In genomic region chr16:637081-638018, GRCh38 we compare ENCODE assay signal across 8 cellular contexts. TPM values are rescaled to one million over a fixed set of nuclear protein-coding genes. Genes with fewer than 3 reads are reported as not detected.
A peak's percentile ranks its signal among the peaks of the same experiment; 100 is the strongest.
DNase-seq lines count a peak whose midpoint lies in the region; ATAC-seq and TF ChIP-seq lines count a peak whose summit lies in the region.

No MANE protein-coding gene starts in this region.

- peak; percentile 82 for DNase-seq in NK-92 treated with Interleukin-12 subunit alpha and Interleukin-12 subunit beta, amount 100 ng/mL, for 24 hours (lab: John Stamatoyannopoulos, UW)
- DNase-seq in NK-92 (lab: John Stamatoyannopoulos, UW; ENCODE audit: unreplicated experiment) = no peak
- no peak for DNase-seq in NT2/D1 (ENCODE audit: low read depth, low spot score)
- peak; percentile 82 for DNase-seq in activated gamma-delta T cell treated with Interleukin-2 at 50 U/mL for 16 hours
- no peak for DNase-seq in foreskin keratinocyte
- DNase-seq in stromal cell of bone marrow (ENCODE audit: low read depth) = peak; percentile 73

- no peak overlapping the region for H3K27ac ChIP-seq in foreskin keratinocyte
- H3K27ac ChIP-seq in neutrophil = peak overlapping the region; percentile 89

- H3K36me3 ChIP-seq in NT2/D1 (ENCODE audit: insufficient read depth, insufficient read length, low read length) (peaks cover 26% of the 10 kb centered on the region), neutrophil (peaks cover 8% of the 10 kb centered on the region)

- peak overlapping the region; percentile 95 for H3K4me3 ChIP-seq in NT2/D1 (ENCODE audit: insufficient read length, low read depth)
- H3K4me3 ChIP-seq in neutrophil (ENCODE audit: low read depth in 1 of 2, low read length in 1 of 2) = peak overlapping the region; percentile 75 to 97

- H3K9me3 ChIP-seq in NT2/D1 (ENCODE audit: insufficient read depth, low read length) = no peaks in the 10 kb centered on the region
- no peaks in the 10 kb centered on the region for H3K9me3 ChIP-seq in neutrophil

- H3K9ac ChIP-seq in NT2/D1 (ENCODE audit: insufficient read length, low read depth) = peak overlapping the region; percentile 82

- TF ChIP-seq CTCF in foreskin keratinocyte (conservative IDR thresholded peaks at IDR 0.05) = no peak
- no peak for TF ChIP-seq CTCF in neutrophil (IDR thresholded peaks at IDR 0.05)

- ATAC-seq in foreskin keratinocyte (peak; percentile 42), HG03135 (IDR thresholded peaks at IDR 0.05; ENCODE audit: unreplicated experiment) (no peak)

- peaks cover 28% of the 10 kb centered on the region for H3K4me1 ChIP-seq in NT2/D1 (ENCODE audit: insufficient read depth, insufficient read length)
- no peaks in the 10 kb centered on the region for H3K4me1 ChIP-seq in foreskin keratinocyte
- peaks cover 22 to 37% of the 10 kb centered on the region in 2 experiments for H3K4me1 ChIP-seq in neutrophil (ENCODE audit: control insufficient read depth in 1 of 2, insufficient read depth in 1 of 2, low read depth in 1 of 2, low read length in 1 of 2)

- H3K27me3 ChIP-seq in NT2/D1 (ENCODE audit: insufficient read depth, insufficient read length) (peaks cover under 1% of the 10 kb centered on the region), foreskin keratinocyte (no peaks in the 10 kb centered on the region), neutrophil (peaks cover under 1% of the 10 kb centered on the region)

RNA-seq across cellular contexts. Expression of gene METTL26, which starts 1.2 kb away (rescaled TPM):
- 90.7 and 95.9 TPM in 2 replicates for total RNA-seq in foreskin keratinocyte
- polyA plus RNA-seq in foreskin keratinocyte = 136 and 139 TPM in 2 replicates

RNA-seq across cellular contexts. Expression of gene MCRIP2, which starts 4.3 kb away (rescaled TPM):
- total RNA-seq in foreskin keratinocyte = 25.0 and 25.1 TPM in 2 replicates
- 27.8 and 30.4 TPM in 2 replicates for polyA plus RNA-seq in foreskin keratinocyte

RNA-seq across cellular contexts. Expression of gene WFIKKN1, which starts 6.6 kb away (rescaled TPM):
- 0.07 TPM in 2 replicates for total RNA-seq in foreskin keratinocyte
- 0.02 and 0.08 TPM in 2 replicates for polyA plus RNA-seq in foreskin keratinocyte

RNA-seq across cellular contexts. Expression of gene WDR90, which starts 11.8 kb away (rescaled TPM):
- 26.5 and 27.7 TPM in 2 replicates for total RNA-seq in foreskin keratinocyte
- 15.7 and 16.6 TPM in 2 replicates for polyA plus RNA-seq in foreskin keratinocyte

RNA-seq across cellular contexts. Expression of gene RHOT2, which starts 30.6 kb away (rescaled TPM):
- total RNA-seq in foreskin keratinocyte = 70.3 and 75.5 TPM in 2 replicates
- 93.6 and 104 TPM in 2 replicates for polyA plus RNA-seq in foreskin keratinocyte

Comparison
In these comparisons a context has a peak if more than half of its experiments do, and no peak if none do; other contexts are left out.
1. DNase-seq: peak in NK-92 treated with Interleukin-12 subunit alpha and Interleukin-12 subunit beta, amount 100 ng/mL, for 24 hours (single experiment), activated gamma-delta T cell treated with Interleukin-2 at 50 U/mL for 16 hours (single experiment) and stromal cell of bone marrow (single experiment); none in NK-92 (single experiment), NT2/D1 (single experiment) and foreskin keratinocyte (0 of 2).